ENCODE assay signal across 1 cellular context in genomic region chr9:38001430-38001829, GRCh38.
TF ChIP-seq lines count a peak whose summit lies in the region.

No MANE protein-coding gene starts in this region.

TF ChIP-seq in HCT116, 20 proteins besides CTCF, POLR2A, EP300 and RAD21 (continued from another document):
- TF ChIP-seq ZBTB33 (IDR thresholded peaks at IDR 0.05; ENCODE audit: extremely low read depth, insufficient replicate concordance, low read length) (no peak), SRF (IDR thresholded peaks at IDR 0.05; ENCODE audit: low read depth) (no peak), REST (IDR thresholded peaks at IDR 0.05; ENCODE audit: low read depth) (no peak), EGR1 (IDR thresholded peaks at IDR 0.05; ENCODE audit: low read depth) (no peak)
- TF ChIP-seq, protein P1, sequence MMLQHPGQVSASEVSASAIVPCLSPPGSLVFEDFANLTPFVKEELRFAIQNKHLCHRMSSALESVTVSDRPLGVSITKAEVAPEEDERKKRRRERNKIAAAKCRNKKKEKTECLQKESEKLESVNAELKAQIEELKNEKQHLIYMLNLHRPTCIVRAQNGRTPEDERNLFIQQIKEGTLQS (IDR thresholded peaks at IDR 0.05), result no peak
